8 cellular contexts compared by ENCODE assay signal in genomic region chr20:380763-381580, GRCh38. TPM values are rescaled to one million over a fixed set of nuclear protein-coding genes. Genes with fewer than 3 reads are reported as not detected.
DNase-seq lines count a peak whose midpoint lies in the region; ATAC-seq and TF ChIP-seq lines count a peak whose summit lies in the region.

No MANE protein-coding gene starts in this region.

- ATAC-seq in activated CD4-positive, CD25-positive, alpha-beta regulatory T cell treated with anti-CD3 and anti-CD28 coated beads, Interleukin-2, amount 50 U/mL, for 24 hours: peak; percentile 66 to 70

- TF ChIP-seq RAD21 in liver (IDR thresholded peaks at IDR 0.05): peak in 1 of 2 donors; percentile 33

- H3K4me3 ChIP-seq in HFF-Myc (replicated peaks; ENCODE audit: low read depth, low read length) (peak overlapping the region; percentile 67), choroid plexus epithelial cell (ENCODE audit: low read depth, low read length) (peak overlapping the region; percentile 71), liver (ENCODE audit: low read depth in 1 of 3, low read length in 3 of 3) (peak overlapping the region; percentile 68 to 84 (median 75))

- TF ChIP-seq CTCF in HFF-Myc (IDR thresholded peaks at IDR 0.05; ENCODE audit: low read depth, low read length, missing control alignments) (no peak), choroid plexus epithelial cell (conservative IDR thresholded peaks at IDR 0.05; ENCODE audit: low read depth, low read length) (no peak), liver (IDR thresholded peaks at IDR 0.05; ENCODE audit: low read depth, low read length, missing input control) (no peak)

- H3K27me3 ChIP-seq in liver (ENCODE audit: control insufficient read depth in 4 of 4, insufficient read depth in 4 of 4, low read length in 3 of 4): no peaks in the 10 kb centered on the region

- H3K9ac ChIP-seq in liver (ENCODE audit: low read depth in 1 of 2, low read length in 2 of 2): peak overlapping the region; percentile 72 to 90

- H3K36me3 ChIP-seq in liver (ENCODE audit: control insufficient read depth in 4 of 4, insufficient read depth in 3 of 4, low read depth in 1 of 4, low read length in 3 of 4): no peaks in the 10 kb centered on the region

- peak overlapping the region; percentile 97 to 98 for H3K27ac ChIP-seq in liver (ENCODE audit: low read depth in 1 of 2, low read length in 2 of 2)

- no peaks in the 10 kb centered on the region for H3K9me3 ChIP-seq in liver (ENCODE audit: control insufficient read depth in 4 of 4, low read length in 3 of 4)

- under 1% methylated on average over 93 of the region's 93 CpGs for WGBS in liver

- DNase-seq in DMS153 (lab: John Stamatoyannopoulos, UW) (peak; percentile 37), DMS153 treated with DMSO at 0.1 percent for 48 hours (lab: John Stamatoyannopoulos, UW; ENCODE audit: unreplicated experiment) (no peak), HFF-Myc (ENCODE audit: extremely low read depth, low read depth) (no peak), NCI-H1105 (lab: John Stamatoyannopoulos, UW) (peak; percentile 27), choroid plexus epithelial cell (ENCODE audit: low read depth) (peak; percentile 70)
- peak; percentile 40 to 60 (median 57) for DNase-seq in stimulated activated CD4-positive, alpha-beta T cell treated with anti-CD3 and anti-CD28 coated beads, TNF-alpha, amount 100 ng/mL, for 48 hours (ENCODE audit: low read depth in 3 of 3)

- peaks cover 0 to 13% (median 7%) of the 10 kb centered on the region in 4 donors for H3K4me1 ChIP-seq in liver (ENCODE audit: control insufficient read depth in 4 of 4, insufficient read depth in 4 of 4, low read length in 3 of 4)

TF ChIP-seq in liver, 16 proteins besides CTCF, POLR2A, EP300 and RAD21:
- TF ChIP-seq SP1 (IDR thresholded peaks at IDR 0.05) (peak; percentile 27), FOXA2 (IDR thresholded peaks at IDR 0.05) (no peak), ATF3 (IDR thresholded peaks at IDR 0.05) (peak; percentile 73), GABPA (IDR thresholded peaks at IDR 0.05 in 1 of 2, conservative IDR thresholded peaks at IDR 0.05 in 1 of 2) (peak; percentile 30 to 52)
TF ChIP-seq in liver: peak in this region for 3.

RNA-seq across cellular contexts. Expression of gene TRIB3, which starts 0.4 kb away (rescaled TPM):
- 10 to 100 TPM in 1 of 2 donors, 1 to 10 TPM in 1; 4.8 to 36.3 TPM for total RNA-seq in liver
- polyA plus RNA-seq in liver: 10 to 100 TPM; 41.2 to 63.1 TPM

RNA-seq across cellular contexts. Expression of gene RBCK1, which starts 27.1 kb away (rescaled TPM):
- 10 to 100 TPM; 18.0 to 48.3 TPM for total RNA-seq in liver
- 10 to 100 TPM; 61.3 to 62.6 TPM for polyA plus RNA-seq in liver

RNA-seq across cellular contexts. Expression of gene NRSN2, which starts 34.1 kb away (rescaled TPM):
- 10 to 100 TPM in 1 of 2 donors, 1 to 10 TPM in 1; 1.9 to 12.0 TPM for total RNA-seq in liver
- polyA plus RNA-seq in liver: 1 to 10 TPM; 3.5 to 6.0 TPM

RNA-seq across cellular contexts. Expression of gene SOX12, which starts 55.6 kb away (rescaled TPM):
- total RNA-seq in liver: 1 to 10 TPM in 1 of 2 donors, under 1 TPM in 1; 0.67 to 4.2 TPM
- 1 to 10 TPM; 1.3 to 2.0 TPM for polyA plus RNA-seq in liver

Comparison
In these comparisons a context has a peak if more than half of its experiments do, and no peak if none do; other contexts are left out.
1. DNase-seq: peak in DMS153 (single experiment), NCI-H1105 (single experiment), choroid plexus epithelial cell (single experiment) and stimulated activated CD4-positive, alpha-beta T cell treated with anti-CD3 and anti-CD28 coated beads, TNF-alpha, amount 100 ng/mL, for 48 hours (3 of 3); none in DMS153 treated with DMSO at 0.1 percent for 48 hours (single experiment) and HFF-Myc (single experiment).
2. Peak in every context shown above with its lines, with median percentiles within 50 percentile points of each other: H3K4me3 ChIP-seq.